In genomic region chr14:51431741-51432140, GRCh38 we compare ENCODE assay signal across 23 cellular contexts.
DNase-seq lines count a peak whose midpoint lies in the region; ATAC-seq, FAIRE-seq and TF ChIP-seq lines count a peak whose summit lies in the region.
"Had no signal": no experiment of that assay in that cellular context is flagged by ENCODE, and none has a peak within 500 bp of the region (broad histone marks: within the 10 kb centered on the region; RNA-seq: fewer than 3 reads in every experiment).

No MANE protein-coding gene starts in this region.

- no peak for TF ChIP-seq EP300 in tibial nerve (IDR thresholded peaks at IDR 0.05)

- dilution Hi-C loops in IMR-90 (cut with HindIII; ENCODE audit: low sequenced_read_pairs, unreplicated experiment), result no loop called here

- TF ChIP-seq CTCF in left ventricle myocardium inferior (IDR thresholded peaks at IDR 0.05; ENCODE audit: borderline replicate concordance) (no peak), right atrium auricular region (IDR thresholded peaks at IDR 0.05) (no peak), IMR-90 (conservative IDR thresholded peaks at IDR 0.05; ENCODE audit: low read depth, low read length) (no peak), astrocyte (IDR thresholded peaks at IDR 0.05; ENCODE audit: insufficient read depth, low read depth, low read length) (no peak), tibial nerve (IDR thresholded peaks at IDR 0.05) (no peak)

- in situ Hi-C loops in IMR-90 (cut with MboI; ENCODE audit: low sequenced_read_pairs), result no loop called here

- H4K8ac ChIP-seq in IMR-90 (ENCODE audit: low read depth in 2 of 2, low read length in 2 of 2), result no peak overlapping the region

- no peak for DNase-seq in left ventricle myocardium inferior
- DNase-seq in right atrium auricular region (ENCODE audit: low spot score), result no peak
- DNase-seq in IMR-90, result no peak
- no peak for DNase-seq in astrocyte (ENCODE audit: low read depth)
- no peak for DNase-seq in tibial nerve (ENCODE audit: low spot score in 2 of 2)
- DNase-seq in SIG-M5 treated with dmso at 0.1 percent for 504 hours (lab: John Stamatoyannopoulos, UW; ENCODE audit: unreplicated experiment), result no peak
- no peak for DNase-seq in activated naive CD8-positive, alpha-beta T cell treated with anti-CD3 and anti-CD28 coated beads for 36 hours
- DNase-seq in HK-2 (ENCODE audit: unreplicated experiment), result no peak
- DNase-seq: CD4-positive, CD25-positive, alpha-beta regulatory T cell; COR-L47; DMS 273 treated with DMSO at 0.1 percent for 48 hours; KBM-7; NCI-H1105; NCI-H146; NCI-H2081; NCI-H446; NCI-H526; PC-3; Right ventricle myocardium superior; SW 1271 had no signal

- no peak overlapping the region for H3K18ac ChIP-seq in IMR-90 (ENCODE audit: low read depth, low read length)

- no TSS peak for BruUV-seq in IMR-90 (replicated peaks; lab: Mats Ljungman, UMichigan)

- no peak overlapping the region; the same call in 1 of the 2 replicates for H3K14ac ChIP-seq in IMR-90 (replicated peaks; ENCODE audit: low read depth, low read length)

- H2BK20ac ChIP-seq in IMR-90 (ENCODE audit: low read depth, low read length), result no peak overlapping the region

- POLR2A ChIA-PET in IMR-90 (lab: Charles Lee; ENCODE audit: unreplicated experiment), result no interaction called here

- H3K9me3 Mint-ChIP-seq in astrocyte (ENCODE audit: unreplicated experiment), result peaks cover 3% of the 10 kb centered on the region
- H3K9me3 Mint-ChIP-seq in activated naive CD8-positive, alpha-beta T cell treated with anti-CD3 and anti-CD28 coated beads for 36 hours, result no peaks in the 10 kb centered on the region

- H2AK5ac ChIP-seq in IMR-90 (ENCODE audit: low read depth, low read length), result no peak overlapping the region

- H3K4me1 ChIP-seq in left ventricle myocardium inferior (peaks cover 36% of the 10 kb centered on the region), right atrium auricular region (peaks cover 0 to 12% of the 10 kb centered on the region in 2 donors), IMR-90 (ENCODE audit: control insufficient read depth, insufficient read depth, low read length) (peaks cover 2% of the 10 kb centered on the region), astrocyte (ENCODE audit: insufficient read depth, low read length) (peaks cover 21% of the 10 kb centered on the region), tibial nerve (peaks cover 0 to 34% (median 7%) of the 10 kb centered on the region in 4 donors)

- WGBS in IMR-90 (ENCODE audit: extremely low coverage in 2 of 2, insufficient read length in 1 of 2), 2 experiments, result no CpG with 5 or more reads among the region's 1 CpG
- WGBS in tibial nerve, 2 donors, result 66 to 69% methylated on average over 1 of the region's 1 CpG

- H3K4me3 Mint-ChIP-seq in astrocyte (ENCODE audit: unreplicated experiment), result no peak overlapping the region
- H3K4me3 Mint-ChIP-seq in activated naive CD8-positive, alpha-beta T cell treated with anti-CD3 and anti-CD28 coated beads for 36 hours, result no peak overlapping the region
- H3K4me3 Mint-ChIP-seq: B cell; CD4-positive, CD25-positive, alpha-beta regulatory T cell had no signal

- H3K27me3 Mint-ChIP-seq in astrocyte (ENCODE audit: low read depth, unreplicated experiment), result no peaks in the 10 kb centered on the region
- peaks cover 39% of the 10 kb centered on the region for H3K27me3 Mint-ChIP-seq in activated naive CD8-positive, alpha-beta T cell treated with anti-CD3 and anti-CD28 coated beads for 36 hours

- H3K36me3 ChIP-seq in left ventricle myocardium inferior (no peaks in the 10 kb centered on the region), right atrium auricular region (no peaks in the 10 kb centered on the region), IMR-90 (ENCODE audit: control insufficient read depth, insufficient read depth, low read length) (no peaks in the 10 kb centered on the region), astrocyte (ENCODE audit: insufficient read depth, low read length) (no peaks in the 10 kb centered on the region), tibial nerve (no peaks in the 10 kb centered on the region)

- H3K36me3 Mint-ChIP-seq in astrocyte (ENCODE audit: low read depth, unreplicated experiment), result no peaks in the 10 kb centered on the region
- H3K36me3 Mint-ChIP-seq in activated naive CD8-positive, alpha-beta T cell treated with anti-CD3 and anti-CD28 coated beads for 36 hours, result no peaks in the 10 kb centered on the region
- H3K36me3 Mint-ChIP-seq: CD4-positive, CD25-positive, alpha-beta regulatory T cell had no signal

- intact Hi-C loops in left ventricle myocardium inferior (cut with micrococcal nuclease), result no loop called here
- intact Hi-C loops in IMR-90 (cut with micrococcal nuclease), result no loop called here

- H3K4me2 ChIP-seq in IMR-90 (ENCODE audit: low read depth, low read length) (no peak overlapping the region), astrocyte (ENCODE audit: low read length) (no peak overlapping the region)

- 0 out of 2 replicates have a peak overlapping the region, but pooled peaks have one; percentile 17 for H3K4ac ChIP-seq in IMR-90 (ENCODE audit: low read depth, low read length)

- H4K5ac ChIP-seq in IMR-90 (ENCODE audit: low read depth, low read length), result no peak overlapping the region

- H3K56ac ChIP-seq in IMR-90 (ENCODE audit: extremely low read depth, insufficient read depth, low read length), result no peak overlapping the region

- no peak overlapping the region for H4K91ac ChIP-seq in IMR-90 (ENCODE audit: insufficient read depth, low read depth, low read length)

- H3K9me3 ChIP-seq in left ventricle myocardium inferior (replicated peaks), result no peaks in the 10 kb centered on the region
- H3K9me3 ChIP-seq in right atrium auricular region, result no peaks in the 10 kb centered on the region
- H3K9me3 ChIP-seq in IMR-90 (ENCODE audit: control insufficient read depth, insufficient read depth, low read length), result no peaks in the 10 kb centered on the region
- H3K9me3 ChIP-seq in astrocyte (ENCODE audit: insufficient read depth, low read depth, low read length), result no peaks in the 10 kb centered on the region
- no peaks in the 10 kb centered on the region for H3K9me3 ChIP-seq in tibial nerve

- no peak for TF ChIP-seq RAD21 in IMR-90 (IDR thresholded peaks at IDR 0.05; ENCODE audit: low read length)

- peak overlapping the region; percentile 90 for H3K27ac Mint-ChIP-seq in astrocyte (ENCODE audit: unreplicated experiment)
- no peak overlapping the region for H3K27ac Mint-ChIP-seq in activated naive CD8-positive, alpha-beta T cell treated with anti-CD3 and anti-CD28 coated beads for 36 hours
- H3K27ac Mint-ChIP-seq: B cell; CD4-positive, CD25-positive, alpha-beta regulatory T cell had no signal

- ATAC-seq in IMR-90 (ENCODE audit: low read depth), result no peak
- ATAC-seq: PC-3 had no signal

- H2BK5ac ChIP-seq in IMR-90 (ENCODE audit: low read depth, low read length, poor library complexity, severe bottlenecking), result no peak overlapping the region

- H2AK9ac ChIP-seq in IMR-90 (replicated peaks; ENCODE audit: low read depth, low read length, poor library complexity), result no peak overlapping the region

- peaks cover 34% of the 10 kb centered on the region for H3K4me1 Mint-ChIP-seq in astrocyte (ENCODE audit: low read depth, unreplicated experiment)
- H3K4me1 Mint-ChIP-seq in activated naive CD8-positive, alpha-beta T cell treated with anti-CD3 and anti-CD28 coated beads for 36 hours, result no peaks in the 10 kb centered on the region
- H3K4me1 Mint-ChIP-seq: B cell; CD4-positive, CD25-positive, alpha-beta regulatory T cell had no signal

- H3K9ac ChIP-seq in IMR-90 (ENCODE audit: low read depth, low read length) (no peak overlapping the region), astrocyte (ENCODE audit: low read length) (no peak overlapping the region)

- CTCF ChIA-PET in IMR-90 (lab: Yijun Ruan, JAX), result interaction anchor here (0.6 kb wide), 1 partner anchor 112 kb away, joined by 3 read pairs; no protein-coding TSS in a partner anchor

- no peaks in the 10 kb centered on the region for H3K9me1 ChIP-seq in IMR-90 (ENCODE audit: insufficient read depth, low read length)

- FAIRE-seq in astrocyte (lab: Jason Lieb, UNC), result no peak
- FAIRE-seq: A204.1, G401.6 had no signal

- H3K23ac ChIP-seq in IMR-90 (ENCODE audit: low read depth, low read length), result no peak overlapping the region

- H2BK120ac ChIP-seq in IMR-90 (ENCODE audit: low read depth, low read length), result no peak overlapping the region

- H3K79me2 ChIP-seq in astrocyte (ENCODE audit: insufficient read depth, low read length), result no peaks in the 10 kb centered on the region

- H4K20me1 ChIP-seq in IMR-90 (ENCODE audit: insufficient read depth, low read length) (no peaks in the 10 kb centered on the region), astrocyte (ENCODE audit: insufficient read depth, low read length) (no peaks in the 10 kb centered on the region)

- no peak overlapping the region for H2AFZ ChIP-seq in IMR-90 (replicated peaks; ENCODE audit: low read length, poor library complexity)
- no peak overlapping the region for H2AFZ ChIP-seq in astrocyte (ENCODE audit: low read depth, low read length)

- H3K79me1 ChIP-seq in IMR-90 (ENCODE audit: low read depth in 1 of 2, low read length in 2 of 2), result 0 out of 4 replicates have a peak, but pooled peaks cover 0 to 4% of the 10 kb centered on the region in 2 experiments

- H2BK15ac ChIP-seq in IMR-90 (ENCODE audit: low read depth, low read length), result no peak overlapping the region

- H3K4me3 ChIP-seq in left ventricle myocardium inferior, result no peak overlapping the region
- H3K4me3 ChIP-seq in right atrium auricular region, result no peak overlapping the region
- no peak overlapping the region for H3K4me3 ChIP-seq in IMR-90 (ENCODE audit: insufficient read depth, low read depth, low read length)
- no peak overlapping the region for H3K4me3 ChIP-seq in astrocyte (ENCODE audit: insufficient read depth, low read depth, low read length)
- H3K4me3 ChIP-seq in tibial nerve, result no peak overlapping the region

- TF ChIP-seq POLR2A in IMR-90 (IDR thresholded peaks at IDR 0.05; ENCODE audit: low read depth, low read length), result no peak
- no peak for TF ChIP-seq POLR2A in tibial nerve (IDR thresholded peaks at IDR 0.05)

- H3K27ac ChIP-seq in left ventricle myocardium inferior (replicated peaks), result peak overlapping the region; percentile 74
- H3K27ac ChIP-seq in right atrium auricular region, result no peak overlapping the region
- no peak overlapping the region for H3K27ac ChIP-seq in IMR-90 (ENCODE audit: insufficient read depth, low read length)
- no peak overlapping the region for H3K27ac ChIP-seq in astrocyte (ENCODE audit: low read depth, low read length)
- peak overlapping the region in 3 of 4 donors; percentile 31 to 91 (median 77) for H3K27ac ChIP-seq in tibial nerve

- no peaks in the 10 kb centered on the region for H3K27me3 ChIP-seq in left ventricle myocardium inferior (ENCODE audit: low read depth)
- no peaks in the 10 kb centered on the region for H3K27me3 ChIP-seq in right atrium auricular region
- no peaks in the 10 kb centered on the region for H3K27me3 ChIP-seq in IMR-90 (ENCODE audit: control insufficient read depth, insufficient read depth, low read length)
- H3K27me3 ChIP-seq in astrocyte (ENCODE audit: insufficient read depth, low read length), result no peaks in the 10 kb centered on the region
- no peaks in the 10 kb centered on the region for H3K27me3 ChIP-seq in tibial nerve

TF ChIP-seq in IMR-90, 13 proteins besides CTCF, POLR2A, EP300 and RAD21 (continues in another document):
- TF ChIP-seq MAFK (IDR thresholded peaks at IDR 0.05; ENCODE audit: low read depth, low read length) (no peak), NFE2L2 (IDR thresholded peaks at IDR 0.05; ENCODE audit: low read depth, low read length) (no peak), CEBPB (IDR thresholded peaks at IDR 0.05; ENCODE audit: low read depth, low read length) (no peak)

Comparison
In these comparisons a context has a peak if more than half of its experiments do, and no peak if none do; other contexts are left out.
1. H3K27ac ChIP-seq: peak in left ventricle myocardium inferior (single experiment) and tibial nerve (3 of 4); none in right atrium auricular region (0 of 2), IMR-90 (single experiment) and astrocyte (single experiment).